Comparison of ENCODE assay signal across 1 cellular context in genomic region chr19:33472696-33473624, GRCh38.
TF ChIP-seq lines count a peak whose summit lies in the region.

No MANE protein-coding gene starts in this region.

TF ChIP-seq in HepG2, 621 proteins besides CTCF, POLR2A, EP300 and RAD21:
- TF ChIP-seq GATAD2A (CRISPR knock-in tag; IDR thresholded peaks at IDR 0.05) (no peak), ZNF205 (CRISPR knock-in tag; IDR thresholded peaks at IDR 0.05) (no peak)
